ENCODE assay signal across 9 cellular contexts in genomic region chr1:89724369-89725015, GRCh38.
DNase-seq lines count a peak whose midpoint lies in the region; ATAC-seq and TF ChIP-seq lines count a peak whose summit lies in the region.
"Had no signal": no experiment of that assay in that cellular context is flagged by ENCODE, and none has a peak within 500 bp of the region (broad histone marks: within the 10 kb centered on the region; RNA-seq: fewer than 3 reads in every experiment).

No MANE protein-coding gene starts in this region.

- POLR2A ChIA-PET in MCF 10A (lab: Yijun Ruan, JAX): interaction anchor here (0.9 kb wide), 1 partner anchor 32 kb away, joined by 3 read pairs; no protein-coding TSS in a partner anchor

- H3K36me3 Mint-ChIP-seq in MCF 10A (ENCODE audit: insufficient read depth, unreplicated experiment) (no peaks in the 10 kb centered on the region), immature natural killer cell (peaks cover 0 to 7% (median 6%) of the 10 kb centered on the region in 3 donors)
- H3K36me3 Mint-ChIP-seq in stimulated activated memory B cell treated with anti-CD40 and anti-IgM and Interleukin-4, amounts not matched to agents 10 μg/mL and 1 μg/mL and 100 μg/mL, for 72 hours: no peaks in the 10 kb centered on the region

- no TSS peak for BruUV-seq in MCF 10A (replicated peaks; lab: Mats Ljungman, UMichigan)

- H3K36me3 ChIP-seq in breast epithelium: no peaks in the 10 kb centered on the region

- CTCF ChIA-PET in MCF 10A (lab: Yijun Ruan, JAX): no interaction called here

- H3K27me3 ChIP-seq in breast epithelium: no peaks in the 10 kb centered on the region

- H3K4me1 Mint-ChIP-seq in MCF 10A (ENCODE audit: insufficient read depth, unreplicated experiment) (peaks cover 38% of the 10 kb centered on the region), immature natural killer cell (peaks cover 81 to 92% of the 10 kb centered on the region in 2 donors)
- peaks cover 64% of the 10 kb centered on the region for H3K4me1 Mint-ChIP-seq in stimulated activated memory B cell treated with anti-CD40 and anti-IgM and Interleukin-4, amounts not matched to agents 10 μg/mL and 1 μg/mL and 100 μg/mL, for 72 hours

- ATAC-seq in stimulated activated memory B cell treated with anti-CD40 and anti-IgM and Interleukin-4, amounts not matched to agents 10 μg/mL and 1 μg/mL and 100 μg/mL, for 72 hours: peak; percentile 91

- no peak overlapping the region for H3K4me3 ChIP-seq in breast epithelium

- no peak overlapping the region for H3K4me3 Mint-ChIP-seq in MCF 10A (ENCODE audit: unreplicated experiment)
- peak overlapping the region; percentile 19 to 71 (median 49) for H3K4me3 Mint-ChIP-seq in immature natural killer cell
- H3K4me3 Mint-ChIP-seq in stimulated activated memory B cell treated with anti-CD40 and anti-IgM and Interleukin-4, amounts not matched to agents 10 μg/mL and 1 μg/mL and 100 μg/mL, for 72 hours: peak overlapping the region; percentile 45

- no peaks in the 10 kb centered on the region for H3K9me3 Mint-ChIP-seq in MCF 10A (ENCODE audit: unreplicated experiment)
- no peaks in the 10 kb centered on the region for H3K9me3 Mint-ChIP-seq in immature natural killer cell
- H3K9me3 Mint-ChIP-seq in stimulated activated memory B cell treated with anti-CD40 and anti-IgM and Interleukin-4, amounts not matched to agents 10 μg/mL and 1 μg/mL and 100 μg/mL, for 72 hours: no peaks in the 10 kb centered on the region

- no peaks in the 10 kb centered on the region for H3K4me1 ChIP-seq in breast epithelium

- no peak for TF ChIP-seq POLR2A in breast epithelium (IDR thresholded peaks at IDR 0.05)

- no peaks in the 10 kb centered on the region for H3K9me3 ChIP-seq in breast epithelium

- DNase-seq in MCF 10A (ENCODE audit: unreplicated experiment) (peak; percentile 62), breast epithelium (ENCODE audit: low spot score in 2 of 2) (no peak), HS-5 (ENCODE audit: low read depth) (peak; percentile 53), activated T-cell treated with anti-CD3 and anti-CD28 coated beads for 4 hours (peak; percentile 40), immature natural killer cell (peak in 1 of 3 donors; percentile 23), NCI-H2107 (lab: John Stamatoyannopoulos, UW) (no peak), NCI-H1105 treated with DMSO at 0.1 percent for 48 hours (lab: John Stamatoyannopoulos, UW) (no peak)

- peak overlapping the region in 1 of 2 donors; percentile 2 for H3K27ac ChIP-seq in breast epithelium
- H3K27ac ChIP-seq: C4-2B had no signal

- H3K27ac Mint-ChIP-seq in MCF 10A (ENCODE audit: low read depth, unreplicated experiment) (no peak overlapping the region), immature natural killer cell (peak overlapping the region; percentile 61 to 83 (median 76))
- H3K27ac Mint-ChIP-seq in stimulated activated memory B cell treated with anti-CD40 and anti-IgM and Interleukin-4, amounts not matched to agents 10 μg/mL and 1 μg/mL and 100 μg/mL, for 72 hours: peak overlapping the region; percentile 80

- TF ChIP-seq CTCF in MCF 10A (IDR thresholded peaks at IDR 0.05; ENCODE audit: unreplicated experiment): no peak
- TF ChIP-seq CTCF in breast epithelium (IDR thresholded peaks at IDR 0.05): no peak

- intact Hi-C loops in MCF 10A (cut with micrococcal nuclease): loop anchor here (5.0 kb wide), 1 partner anchor 52 kb away; no protein-coding TSS in a partner anchor
- intact Hi-C loops in breast epithelium (cut with DNase I; ENCODE audit: low total_unique reads): no loop called here

- H3K27me3 Mint-ChIP-seq in MCF 10A (ENCODE audit: insufficient read depth, unreplicated experiment) (no peaks in the 10 kb centered on the region), immature natural killer cell (ENCODE audit: low read depth in 3 of 3) (no peaks in the 10 kb centered on the region)
- no peaks in the 10 kb centered on the region for H3K27me3 Mint-ChIP-seq in stimulated activated memory B cell treated with anti-CD40 and anti-IgM and Interleukin-4, amounts not matched to agents 10 μg/mL and 1 μg/mL and 100 μg/mL, for 72 hours

Comparison
In these comparisons a context has a peak if more than half of its experiments do, and no peak if none do; other contexts are left out.
1. DNase-seq: peak in MCF 10A (single experiment), HS-5 (single experiment) and activated T-cell treated with anti-CD3 and anti-CD28 coated beads for 4 hours (single experiment); none in breast epithelium (0 of 2), NCI-H2107 (single experiment) and NCI-H1105 treated with DMSO at 0.1 percent for 48 hours (single experiment).